Comparison of ENCODE assay signal across 16 cellular contexts in the genomic region with DNA sequence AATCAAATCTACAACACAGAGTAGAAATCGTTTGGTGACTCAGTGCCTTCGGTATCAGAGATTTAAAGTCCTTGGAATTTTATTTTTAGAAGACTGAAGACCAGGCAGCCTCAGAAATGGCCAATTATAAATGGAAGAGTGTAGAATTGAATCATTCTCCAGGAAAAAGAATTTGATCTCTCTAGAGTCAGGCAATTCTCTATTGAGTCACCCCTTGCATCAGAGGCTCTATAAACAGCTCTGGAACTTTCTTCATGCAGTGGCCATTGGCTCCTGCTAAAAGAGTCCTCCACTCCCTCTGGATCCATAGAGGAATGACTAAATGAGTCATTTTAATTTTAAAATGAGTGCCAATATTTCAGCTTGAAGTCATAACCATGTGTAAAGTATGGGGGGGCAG.
"Had no signal": no experiment of that assay in that cellular context is flagged by ENCODE, and none has a peak within 500 bp of the region (broad histone marks: within the 10 kb centered on the region; RNA-seq: fewer than 3 reads in every experiment).

No MANE protein-coding gene starts in this region.

- H3K27ac ChIP-seq: foreskin keratinocyte, testis, upper lobe of left lung, WERI-Rb-1 had no signal

- H3K4me1 ChIP-seq: foreskin keratinocyte, testis, upper lobe of left lung had no signal

- DNase-seq: activated CD4-positive, alpha-beta T cell treated with anti-CD3 and anti-CD28 coated beads, Interleukin-2, amount 50 U/mL, for 1 hour; activated CD4-positive, CD25-positive, alpha-beta regulatory T cell treated with anti-CD3 and anti-CD28 coated beads, Interleukin-2, amount 50 U/mL, for 72 hours; activated gamma-delta T cell treated with Interleukin-2 at 50 U/mL for 16 hours; activated T-cell treated with anti-CD3 and anti-CD28 coated beads, Interleukin-2, amount 50 U/mL, for 1 hour; aorta; effector CD4-positive, alpha-beta T cell; foreskin keratinocyte; naive thymus-derived CD8-positive, alpha-beta T cell; retina; stimulated activated CD4-positive, alpha-beta T cell treated with anti-CD3 and anti-CD28 coated beads, Interleukin-1b, Interleukin-23, amount 100 ng/mL, for 48 hours; testis; upper lobe of left lung; WERI-Rb-1 had no signal

- ATAC-seq: foreskin keratinocyte; left lobe of liver; naive thymus-derived CD8-positive, alpha-beta T cell; stimulated activated memory B cell treated with anti-CD40 and anti-IgM and Interleukin-4, amounts not matched to agents 10 μg/mL and 1 μg/mL and 100 μg/mL, for 72 hours had no signal

- H3K9me3 ChIP-seq: testis, upper lobe of left lung had no signal

- H3K36me3 ChIP-seq: upper lobe of left lung, WERI-Rb-1 had no signal

- H3K27me3 ChIP-seq: foreskin keratinocyte, testis, upper lobe of left lung had no signal

- H3K4me3 ChIP-seq: lung, testis, upper lobe of left lung had no signal
